27 cellular contexts compared by ENCODE assay signal in genomic region chr1:46096269-46097148, GRCh38. TPM values are rescaled to one million over a fixed set of nuclear protein-coding genes. Genes with fewer than 3 reads are reported as not detected.
DNase-seq lines count a peak whose midpoint lies in the region; ATAC-seq and TF ChIP-seq lines count a peak whose summit lies in the region.
"Had no signal": no experiment of that assay in that cellular context is flagged by ENCODE, and none has a peak within 500 bp of the region (broad histone marks: within the 10 kb centered on the region; RNA-seq: fewer than 3 reads in every experiment).

No MANE protein-coding gene starts in this region.

- no peak overlapping the region for H3K4ac ChIP-seq in neuronal stem cell (ENCODE audit: low read length)

- no peak overlapping the region for H2AK5ac ChIP-seq in neuronal stem cell (ENCODE audit: low read depth, low read length)

- H3K4me2 ChIP-seq in OCI-LY7 (ENCODE audit: low read length) (peak overlapping the region; percentile 3; the same call in 1 of the 2 replicates), neuronal stem cell (ENCODE audit: insufficient read depth, low read length, poor library complexity, severe bottlenecking) (no peak overlapping the region)
- H3K4me2 ChIP-seq: A549, SK-N-SH had no signal

- H3K27ac ChIP-seq in cardiac muscle cell (peak overlapping the region; percentile 18), right atrium auricular region (no peak overlapping the region), OCI-LY7 (ENCODE audit: low read depth, low read length, poor library complexity, severe bottlenecking) (peak overlapping the region; percentile 14), neuronal stem cell (replicated peaks; ENCODE audit: low read length) (no peak overlapping the region)
- H3K27ac ChIP-seq: A549, left lung, sigmoid colon, thoracic aorta had no signal

- no peak overlapping the region for H3K23ac ChIP-seq in neuronal stem cell (ENCODE audit: low read depth, low read length, poor library complexity)

- CTCF ChIA-PET in OCI-LY7 (lab: Charles Lee; ENCODE audit: unreplicated experiment): no interaction called here
- CTCF ChIA-PET in WTC11 (lab: Charles Lee): interaction anchor here (0.8 kb wide), 1 partner anchor 9 kb away, joined by 4 read pairs; no protein-coding TSS in a partner anchor
- CTCF ChIA-PET in activated CD4-positive, alpha-beta T cell treated with anti-CD3 and anti-CD28 coated beads for 36 hours (lab: Charles Lee): no interaction called here

- H2BK5ac ChIP-seq in neuronal stem cell (ENCODE audit: low read length): no peak overlapping the region

- peaks cover 7% of the 10 kb centered on the region for H3K36me3 Mint-ChIP-seq in WTC11
- H3K36me3 Mint-ChIP-seq in activated CD4-positive, alpha-beta T cell treated with anti-CD3 and anti-CD28 coated beads for 36 hours (ENCODE audit: low read depth): peaks cover 4% of the 10 kb centered on the region
- H3K36me3 Mint-ChIP-seq: CD4-positive, CD25-positive, alpha-beta regulatory T cell had no signal

- intact Hi-C loops in OCI-LY7 (cut with micrococcal nuclease; ENCODE audit: unreplicated experiment): no loop called here
- intact Hi-C loops in activated CD4-positive, alpha-beta T cell treated with anti-CD3 and anti-CD28 coated beads for 36 hours (cut with DNase I, micrococcal nuclease): loop anchor here in 1 of 2 experiments (5.0 kb wide), 1 partner anchor 36 kb away; the partner anchor contains the start of gene PIK3R3

- H2BK12ac ChIP-seq in neuronal stem cell (ENCODE audit: low read length): no peak overlapping the region

- no peak overlapping the region for H3K4me3 ChIP-seq in cardiac muscle cell
- no peak overlapping the region for H3K4me3 ChIP-seq in right atrium auricular region
- no peak overlapping the region for H3K4me3 ChIP-seq in OCI-LY7 (ENCODE audit: low read depth, low read length, poor library complexity, severe bottlenecking)
- H3K4me3 ChIP-seq in neuronal stem cell (ENCODE audit: low read length in 2 of 2): no peak overlapping the region
- H3K4me3 ChIP-seq: A549, left lung, sigmoid colon, thoracic aorta had no signal

- H3K18ac ChIP-seq in neuronal stem cell (ENCODE audit: low read length): no peak overlapping the region

- no peak overlapping the region for H2BK15ac ChIP-seq in neuronal stem cell (ENCODE audit: low read length)

- ATAC-seq in WTC11: no peak
- ATAC-seq in activated CD4-positive, alpha-beta T cell treated with anti-CD3 and anti-CD28 coated beads for 36 hours: no peak
- ATAC-seq: A549; left lung; stimulated activated naive CD8-positive, alpha-beta T cell treated with anti-CD3 and anti-CD28 coated beads, Interleukin-15, amount 100 ng/mL, for 72 hours; T-helper 17 cell had no signal

- BruUV-seq in OCI-LY7 (replicated peaks; lab: Mats Ljungman, UMichigan): no TSS peak

- no CpG with 5 or more reads among the region's 10 CpGs for WGBS in neuronal stem cell (ENCODE audit: extremely low coverage in 2 of 2, insufficient read length in 2 of 2, insufficient replicate concordance in 1 of 2), 2 donors

- H2BK120ac ChIP-seq in neuronal stem cell (ENCODE audit: low read depth, low read length): no peak overlapping the region

- no peak overlapping the region for H3K14ac ChIP-seq in neuronal stem cell (ENCODE audit: low read length)

- H4K8ac ChIP-seq in neuronal stem cell (ENCODE audit: low read depth, low read length): no peak overlapping the region

- peaks cover 36% of the 10 kb centered on the region; the same call in 1 of the 2 replicates for H3K79me2 ChIP-seq in OCI-LY7 (ENCODE audit: insufficient read depth, low read depth, low read length)

- no peak overlapping the region for H3K4me3 Mint-ChIP-seq in WTC11
- H3K4me3 Mint-ChIP-seq in activated CD4-positive, alpha-beta T cell treated with anti-CD3 and anti-CD28 coated beads for 36 hours: no peak overlapping the region
- H3K4me3 Mint-ChIP-seq: CD4-positive, CD25-positive, alpha-beta regulatory T cell; dendritic cell treated with granulocyte-macrophage colony-stimulating factor and Interleukin-4, amounts not matched to agents 40 ng/mL and 50 ng/mL, for 4 days; H9; stimulated activated naive CD8-positive, alpha-beta T cell treated with anti-CD3 and anti-CD28 coated beads, Interleukin-15, amount 100 ng/mL, for 72 hours; T-helper 17 cell had no signal

- no peaks in the 10 kb centered on the region for H3K27me3 ChIP-seq in cardiac muscle cell
- no peaks in the 10 kb centered on the region for H3K27me3 ChIP-seq in right atrium auricular region
- H3K27me3 ChIP-seq in neuronal stem cell (ENCODE audit: control insufficient read depth in 3 of 3, insufficient read depth in 3 of 3, low read depth in 1 of 3, low read length in 3 of 3): no peaks in the 10 kb centered on the region
- H3K27me3 ChIP-seq: left lung, sigmoid colon had no signal

- TF ChIP-seq CTCF in cardiac muscle cell (IDR thresholded peaks at IDR 0.05; ENCODE audit: low read depth, low read length) (no peak), right atrium auricular region (IDR thresholded peaks at IDR 0.05) (no peak), OCI-LY7 (conservative IDR thresholded peaks at IDR 0.05; ENCODE audit: low read length) (no peak), WTC11 (IDR thresholded peaks at IDR 0.05) (no peak)

- no peaks in the 10 kb centered on the region for H3K4me1 Mint-ChIP-seq in WTC11
- peaks cover 18% of the 10 kb centered on the region for H3K4me1 Mint-ChIP-seq in activated CD4-positive, alpha-beta T cell treated with anti-CD3 and anti-CD28 coated beads for 36 hours
- H3K4me1 Mint-ChIP-seq: H9 had no signal

- no peaks in the 10 kb centered on the region for H3K9me3 ChIP-seq in cardiac muscle cell (ENCODE audit: low read depth)
- peaks cover 0 to 4% of the 10 kb centered on the region in 2 donors for H3K9me3 ChIP-seq in right atrium auricular region
- H3K9me3 ChIP-seq in OCI-LY7 (ENCODE audit: low read length): peaks cover 27% of the 10 kb centered on the region
- H3K9me3 ChIP-seq in neuronal stem cell (replicated peaks in 1 of 2; ENCODE audit: control insufficient read depth in 2 of 2, insufficient read depth in 1 of 2, low read depth in 1 of 2, low read length in 2 of 2): peaks cover 2 to 40% of the 10 kb centered on the region in 2 donors
- H3K9me3 ChIP-seq: A549, left lung, sigmoid colon, SK-N-SH, thoracic aorta had no signal

- H3K36me3 ChIP-seq in cardiac muscle cell: no peaks in the 10 kb centered on the region
- H3K36me3 ChIP-seq in right atrium auricular region: no peaks in the 10 kb centered on the region
- H3K36me3 ChIP-seq in OCI-LY7 (ENCODE audit: insufficient read depth, low read length): peaks cover 28% of the 10 kb centered on the region
- peaks cover 2 to 72% of the 10 kb centered on the region in 2 donors for H3K36me3 ChIP-seq in neuronal stem cell (replicated peaks in 1 of 2; ENCODE audit: control insufficient read depth in 2 of 2, insufficient read depth in 2 of 2, low read length in 2 of 2)
- H3K36me3 ChIP-seq: left lung, sigmoid colon, thoracic aorta had no signal

- no peaks in the 10 kb centered on the region for H3K9me2 ChIP-seq in OCI-LY7 (ENCODE audit: insufficient read depth, low read length)
- H3K9me2 ChIP-seq: SK-N-SH had no signal

- no peaks in the 10 kb centered on the region for H3K27me3 Mint-ChIP-seq in WTC11 (ENCODE audit: low read depth)
- H3K27me3 Mint-ChIP-seq in activated CD4-positive, alpha-beta T cell treated with anti-CD3 and anti-CD28 coated beads for 36 hours: peaks cover 6% of the 10 kb centered on the region

- 0 out of 2 replicates have a peak overlapping the region, but pooled peaks have one; percentile 11 for H3K27ac Mint-ChIP-seq in WTC11
- no peak overlapping the region for H3K27ac Mint-ChIP-seq in activated CD4-positive, alpha-beta T cell treated with anti-CD3 and anti-CD28 coated beads for 36 hours
- H3K27ac Mint-ChIP-seq: dendritic cell treated with granulocyte-macrophage colony-stimulating factor and Interleukin-4, amounts not matched to agents 40 ng/mL and 50 ng/mL, for 4 days; stimulated activated naive CD8-positive, alpha-beta T cell treated with anti-CD3 and anti-CD28 coated beads, Interleukin-15, amount 100 ng/mL, for 72 hours; T-helper 17 cell had no signal

- H2AFZ ChIP-seq in OCI-LY7 (ENCODE audit: low read length) (no peak overlapping the region), neuronal stem cell (ENCODE audit: low read length) (no peak overlapping the region)

- H4K91ac ChIP-seq in neuronal stem cell (ENCODE audit: low read depth, low read length, poor library complexity): no peak overlapping the region

- H3K4me1 ChIP-seq in cardiac muscle cell (ENCODE audit: low read depth): no peaks in the 10 kb centered on the region
- H3K4me1 ChIP-seq in right atrium auricular region: peaks cover 0 to 6% of the 10 kb centered on the region in 2 donors
- H3K4me1 ChIP-seq in OCI-LY7 (ENCODE audit: insufficient read depth, low read length, poor library complexity, severe bottlenecking): peaks cover 21% of the 10 kb centered on the region
- H3K4me1 ChIP-seq in neuronal stem cell (ENCODE audit: control insufficient read depth in 2 of 2, insufficient read depth in 1 of 2, low read depth in 1 of 2, low read length in 2 of 2): no peaks in the 10 kb centered on the region
- H3K4me1 ChIP-seq: left lung, sigmoid colon had no signal

- H3K79me1 ChIP-seq in neuronal stem cell (ENCODE audit: low read depth, low read length): peaks cover 4% of the 10 kb centered on the region

- no peak overlapping the region for H3K9ac ChIP-seq in neuronal stem cell (ENCODE audit: low read depth, low read length, poor library complexity)
- H3K9ac ChIP-seq: SK-N-SH had no signal

- peaks cover 32% of the 10 kb centered on the region for H3K9me3 Mint-ChIP-seq in WTC11
- peaks cover 2% of the 10 kb centered on the region for H3K9me3 Mint-ChIP-seq in activated CD4-positive, alpha-beta T cell treated with anti-CD3 and anti-CD28 coated beads for 36 hours (ENCODE audit: low read depth)

- DNase-seq in cardiac muscle cell (ENCODE audit: low read depth in 1 of 2, low spot score in 1 of 2) (no peak), right atrium auricular region (ENCODE audit: low spot score) (no peak), OCI-LY7 (ENCODE audit: low spot score) (peak; percentile 26), WTC11 (ENCODE audit: low spot score) (no peak), neuronal stem cell (ENCODE audit: low spot score) (no peak), NCI-H1694 (lab: John Stamatoyannopoulos, UW) (no peak)
- no peak for DNase-seq in activated T-cell treated with anti-CD3 and anti-CD28 coated beads, Interleukin-2, amount 50 U/mL, for 1 hour
- DNase-seq in activated CD4-positive, alpha-beta T cell treated with anti-CD3 and anti-CD28 coated beads for 36 hours: no peak
- DNase-seq: activated CD4-positive, alpha-beta T cell treated with anti-CD3 and anti-CD28 coated beads for 48 hours; activated naive CD4-positive, alpha-beta T cell treated with Interleukin-2 at 50 U/mL for 16 hours; AML-193; CD4-positive, CD25-positive, alpha-beta regulatory T cell; glutamatergic neuron; H9; Kasumi-1; left lung; mesenchymal stem cell; NCI-H748 treated with DMSO at 0.1 percent for 48 hours; sigmoid colon; SK-N-SH; stimulated activated CD4-positive, alpha-beta T cell treated with anti-CD3 and anti-CD28 coated beads, Interleukin-12 subunit alpha, Interleukin-12 subunit beta, amount 100 ng/mL, for 4 hours; stimulated activated CD4-positive, alpha-beta T cell treated with anti-CD3 and anti-CD28 coated beads, Interleukin-2, amount 100 ng/mL, for 48 hours; stimulated activated naive CD8-positive, alpha-beta T cell treated with anti-CD3 and anti-CD28 coated beads, Interleukin-15, amount 100 ng/mL, for 72 hours; T-helper 17 cell had no signal

- POLR2A ChIA-PET in OCI-LY7 (lab: Charles Lee) (interaction anchor here (0.7 kb wide), 1 partner anchor 53 kb away, joined by 3 read pairs; no protein-coding TSS in a partner anchor), WTC11 (lab: Charles Lee) (no interaction called here)
- POLR2A ChIA-PET in activated CD4-positive, alpha-beta T cell treated with anti-CD3 and anti-CD28 coated beads for 36 hours (lab: Charles Lee): no interaction called here

- no peaks in the 10 kb centered on the region for H4K20me1 ChIP-seq in OCI-LY7 (ENCODE audit: insufficient read depth, low read length)

RNA-seq across cellular contexts. Expression of gene PIK3R3, which starts 35.9 kb away (rescaled TPM):
- 6.4 and 9.0 TPM in 2 replicates for total RNA-seq in cardiac muscle cell
- 6.2 and 11.5 TPM in 2 replicates for polyA plus RNA-seq in cardiac muscle cell
- total RNA-seq in right atrium auricular region: 10 to 100 TPM; 24.3 to 35.3 TPM
- total RNA-seq in OCI-LY7 (2014; rRNA removed; shearing (Covaris generic)): 12.7 and 16.2 TPM in 2 replicates
- total RNA-seq in OCI-LY7 (2022): 25.8 and 27.0 TPM in 2 replicates
- total RNA-seq in WTC11 (2021): 9.0 to 12.3 TPM (median 10.9 TPM) in 3 replicates
- 39.4 TPM for polyA plus RNA-seq in neuronal stem cell (2013, experiment 1 of 2)
- polyA plus RNA-seq in neuronal stem cell (2013, experiment 2 of 2): 39.9 TPM
- under 1 TPM; 0.46 to 0.78 TPM for total RNA-seq in activated CD4-positive, alpha-beta T cell treated with anti-CD3 and anti-CD28 coated beads for 36 hours

Comparison
In these comparisons a context has a peak if more than half of its experiments do, and no peak if none do; other contexts are left out.
1. H3K27ac ChIP-seq: peak in cardiac muscle cell (single experiment) and OCI-LY7 (single experiment); none in right atrium auricular region (0 of 2) and neuronal stem cell (single experiment).